Comparison of ENCODE assay signal across 8 cellular contexts in genomic region chr10:70549962-70550845, GRCh38. TPM values are rescaled to one million over a fixed set of nuclear protein-coding genes. Genes with fewer than 3 reads are reported as not detected.
A peak's percentile ranks its signal among the peaks of the same experiment; 100 is the strongest.
DNase-seq lines count a peak whose midpoint lies in the region; ATAC-seq and TF ChIP-seq lines count a peak whose summit lies in the region.

No MANE protein-coding gene starts in this region.

- H3K9me3 ChIP-seq in endodermal cell (ENCODE audit: control insufficient read depth, low read length), result no peaks in the 10 kb centered on the region
- H3K9me3 ChIP-seq in mucosa of descending colon, result no peaks in the 10 kb centered on the region

- DNase-seq in CD14-positive monocyte (ENCODE audit: low spot score) (no peak), H7 (peak; percentile 90), NCI-H82 (lab: John Stamatoyannopoulos, UW) (peak; percentile 78), endodermal cell (peak; percentile 93), mucosa of descending colon (peak in 2 of 3 donors; percentile 75 to 81)
- DNase-seq in activated CD8-positive, alpha-beta memory T cell treated with anti-CD3 and anti-CD28 coated beads for 1 hour (ENCODE audit: extremely low read depth in 1 of 2, low read depth in 1 of 2), result peak; percentile 26 to 56
- DNase-seq in stimulated activated CD8-positive, alpha-beta memory T cell treated with anti-CD3 and anti-CD28 coated beads, Interleukin-7, amount 100 ng/mL, for 4 hours (ENCODE audit: low read depth in 2 of 2), result peak; percentile 49 to 56

- H3K27ac ChIP-seq in endodermal cell (ENCODE audit: low read depth, low read length), result no peak overlapping the region

- H3K36me3 ChIP-seq in H7 (replicated peaks; ENCODE audit: control insufficient read depth, insufficient read depth, low read length), result peaks cover 11% of the 10 kb centered on the region
- H3K36me3 ChIP-seq in endodermal cell (ENCODE audit: control insufficient read depth, insufficient read depth, low read length), result peaks cover 7% of the 10 kb centered on the region
- no peaks in the 10 kb centered on the region for H3K36me3 ChIP-seq in mucosa of descending colon (ENCODE audit: low read depth)

- TF ChIP-seq CTCF in CD14-positive monocyte (IDR thresholded peaks at IDR 0.05) (peak; percentile 93), endodermal cell (conservative IDR thresholded peaks at IDR 0.05) (peak; percentile 92), mucosa of descending colon (IDR thresholded peaks at IDR 0.05) (peak; percentile 75)

- 89 to 90% methylated on average over 6 to 9 of the region's 9 CpGs for WGBS in endodermal cell (ENCODE audit: insufficient coverage in 1 of 2, insufficient read length in 1 of 2), 2 experiments

- H3K4me3 ChIP-seq in H7 (ENCODE audit: insufficient read depth, low read depth, low read length), result no peak overlapping the region
- H3K4me3 ChIP-seq in endodermal cell (ENCODE audit: low read length), result no peak overlapping the region
- no peak overlapping the region for H3K4me3 ChIP-seq in mucosa of descending colon

- ATAC-seq in mucosa of descending colon, result peak; percentile 76
- ATAC-seq in HG03442 (IDR thresholded peaks at IDR 0.05; ENCODE audit: unreplicated experiment), result no peak

- H3K4me3 Mint-ChIP-seq in CD14-positive monocyte, result no peak overlapping the region
- H3K4me3 Mint-ChIP-seq in endodermal cell, result no peak overlapping the region

- H3K27ac Mint-ChIP-seq in CD14-positive monocyte, result no peak overlapping the region
- no peak overlapping the region for H3K27ac Mint-ChIP-seq in endodermal cell

- H3K36me3 Mint-ChIP-seq in CD14-positive monocyte, result no peaks in the 10 kb centered on the region
- peaks cover 19% of the 10 kb centered on the region for H3K36me3 Mint-ChIP-seq in endodermal cell (ENCODE audit: low read depth)

- H3K9me3 Mint-ChIP-seq in CD14-positive monocyte (peaks cover 0 to 2% (median 0%) of the 10 kb centered on the region in 7 donors), endodermal cell (no peaks in the 10 kb centered on the region)

- H3K27me3 ChIP-seq in H7 (ENCODE audit: control insufficient read depth, insufficient read depth, low read length) (no peaks in the 10 kb centered on the region), endodermal cell (ENCODE audit: control insufficient read depth, insufficient read depth, low read length, poor library complexity, severe bottlenecking) (no peaks in the 10 kb centered on the region)

- intact Hi-C loops in CD14-positive monocyte (cut with micrococcal nuclease) (loop anchor here (1.0 to 5.0 kb wide), 4 partner anchors 209 to 332 kb away; no protein-coding TSS in a partner anchor), mucosa of descending colon (cut with DNase I, micrococcal nuclease) (loop anchor here (5.0 to 10.0 kb wide), 3 partner anchors 207 to 325 kb away; no protein-coding TSS in a partner anchor)

- no peak overlapping the region for H3K9ac ChIP-seq in endodermal cell (ENCODE audit: extremely low read depth, low read length, poor library complexity, severe bottlenecking)

- peaks cover 0 to 2% (median 1%) of the 10 kb centered on the region in 3 donors for H3K27me3 Mint-ChIP-seq in CD14-positive monocyte (ENCODE audit: low read depth in 3 of 3)
- H3K27me3 Mint-ChIP-seq in endodermal cell (ENCODE audit: insufficient read depth), result no peaks in the 10 kb centered on the region

- H3K4me1 ChIP-seq in endodermal cell (ENCODE audit: control insufficient read depth, insufficient read depth, low read length) (no peaks in the 10 kb centered on the region), mucosa of descending colon (ENCODE audit: low read depth) (no peaks in the 10 kb centered on the region)

- H3K4me1 Mint-ChIP-seq in CD14-positive monocyte (no peaks in the 10 kb centered on the region), endodermal cell (no peaks in the 10 kb centered on the region)

RNA-seq across cellular contexts. Expression of gene PRF1, which starts 52.3 kb away (rescaled TPM):
- polyA plus RNA-seq in CD14-positive monocyte, result 1 to 10 TPM; 2.4 to 2.7 TPM
- not detected in 2 replicates for total RNA-seq in H7 (2014; rRNA removed; shearing (Covaris generic))
- total RNA-seq in endodermal cell (not detected), mucosa of descending colon (1 to 10 TPM; 2.5 to 3.7 (median 3.0) TPM)
- not detected for polyA plus RNA-seq in endodermal cell (2013, experiment 1 of 2)
- not detected for polyA plus RNA-seq in endodermal cell (2013, experiment 2 of 2)
